In genomic region chr7:140205600-140205999, GRCh38 we compare ENCODE assay signal across 2 cellular contexts.
TF ChIP-seq lines count a peak whose summit lies in the region.

No MANE protein-coding gene starts in this region.

TF ChIP-seq in WTC11, 78 proteins besides CTCF, POLR2A, EP300 and RAD21:
- TF ChIP-seq ZNF425 (CRISPR knock-in tag; conservative IDR thresholded peaks at IDR 0.05): no peak
- TF ChIP-seq EMX1 (CRISPR knock-in tag; IDR thresholded peaks at IDR 0.05): no peak
- no peak for TF ChIP-seq RELA (CRISPR knock-in tag; IDR thresholded peaks at IDR 0.05; ENCODE audit: borderline replicate concordance)
- TF ChIP-seq CBFB (CRISPR knock-in tag; IDR thresholded peaks at IDR 0.05; ENCODE audit: low read depth): no peak
- no peak for TF ChIP-seq ZNF219 (CRISPR knock-in tag; IDR thresholded peaks at IDR 0.05; ENCODE audit: borderline replicate concordance)
- TF ChIP-seq GTF2I (CRISPR knock-in tag; conservative IDR thresholded peaks at IDR 0.05): no peak
- no peak for TF ChIP-seq IRF2 (CRISPR knock-in tag; IDR thresholded peaks at IDR 0.05; ENCODE audit: borderline replicate concordance, low read depth)
- no peak for TF ChIP-seq MYBL2 (CRISPR knock-in tag; IDR thresholded peaks at IDR 0.05)
- no peak for TF ChIP-seq E2F4 (CRISPR knock-in tag; IDR thresholded peaks at IDR 0.05; ENCODE audit: borderline replicate concordance, low read depth)
TF ChIP-seq in WTC11: peak in this region for 0.

TF ChIP-seq in K562, 482 proteins besides CTCF, POLR2A, EP300 and RAD21:
- TF ChIP-seq NR2C1 (IDR thresholded peaks at IDR 0.05): peak; percentile 74
- TF ChIP-seq NR2C1 (tag; IDR thresholded peaks at IDR 0.05): peak; percentile 78
- TF ChIP-seq ZNF318 (IDR thresholded peaks at IDR 0.05; ENCODE audit: borderline replicate concordance in 1 of 2, low read depth in 1 of 2): no peak
- no peak for TF ChIP-seq ZFP1 (CRISPR knock-in tag; IDR thresholded peaks at IDR 0.05)
- TF ChIP-seq NR2C2 (CRISPR knock-in tag; IDR thresholded peaks at IDR 0.05): no peak
- TF ChIP-seq NR2C2 (tag; IDR thresholded peaks at IDR 0.05): peak; percentile 30; the same call in 1 of the 2 replicates
